Comparison of ENCODE assay signal across 1 cellular context in genomic region chr11:124746621-124747243, GRCh38.
TF ChIP-seq lines count a peak whose summit lies in the region.

No MANE protein-coding gene starts in this region.

TF ChIP-seq in HepG2, 621 proteins besides CTCF, POLR2A, EP300 and RAD21 (continued from another document):
- TF ChIP-seq RCOR2 (CRISPR knock-in tag; IDR thresholded peaks at IDR 0.05), result no peak
- TF ChIP-seq HOXD1 (CRISPR knock-in tag; IDR thresholded peaks at IDR 0.05), result no peak
- TF ChIP-seq ZBTB4 (CRISPR knock-in tag; IDR thresholded peaks at IDR 0.05; ENCODE audit: borderline replicate concordance), result no peak
- peak; percentile 26; the same call in 1 of the 2 replicates for TF ChIP-seq ZNF891 (CRISPR knock-in tag; IDR thresholded peaks at IDR 0.05)
- TF ChIP-seq STAG1 (CRISPR knock-in tag; IDR thresholded peaks at IDR 0.05), result peak; percentile 36
- no peak for TF ChIP-seq ZBTB37 (CRISPR knock-in tag; IDR thresholded peaks at IDR 0.05)
- TF ChIP-seq ZFP82 (CRISPR knock-in tag; IDR thresholded peaks at IDR 0.05; ENCODE audit: borderline replicate concordance), result no peak
- TF ChIP-seq SP4 (CRISPR knock-in tag; IDR thresholded peaks at IDR 0.05), result peak; percentile 67
- 0 out of 2 replicates have a peak, but pooled peaks have one; percentile 42 for TF ChIP-seq ZMAT3 (CRISPR knock-in tag; conservative IDR thresholded peaks at IDR 0.05)
- TF ChIP-seq ERF (CRISPR knock-in tag; IDR thresholded peaks at IDR 0.05), result no peak
- TF ChIP-seq RFX5 (IDR thresholded peaks at IDR 0.05; ENCODE audit: low read depth, low read length), result no peak
- no peak for TF ChIP-seq ARID3A (IDR thresholded peaks at IDR 0.05; ENCODE audit: low read depth, low read length)
- no peak for TF ChIP-seq EHMT2 (IDR thresholded peaks at IDR 0.05; ENCODE audit: borderline replicate concordance, low read depth, low read length)
- peak; percentile 52; the same call in 1 of the 2 replicates for TF ChIP-seq POLR2AphosphoS5 (IDR thresholded peaks at IDR 0.05; ENCODE audit: low read depth, low read length)
- TF ChIP-seq SP1 (IDR thresholded peaks at IDR 0.05), result no peak
- peak; percentile 24; the same call in 1 of the 2 replicates for TF ChIP-seq SP1 (CRISPR knock-in tag; IDR thresholded peaks at IDR 0.05)
- no peak for TF ChIP-seq ZNF496 (CRISPR knock-in tag; IDR thresholded peaks at IDR 0.05; ENCODE audit: insufficient replicate concordance)
- TF ChIP-seq HOXA9 (CRISPR knock-in tag; IDR thresholded peaks at IDR 0.05; ENCODE audit: borderline replicate concordance), result no peak
- peak; percentile 52 for TF ChIP-seq SP5 (CRISPR knock-in tag; IDR thresholded peaks at IDR 0.05; ENCODE audit: borderline replicate concordance, low read depth)
- TF ChIP-seq ZNF362 (CRISPR knock-in tag; IDR thresholded peaks at IDR 0.05; ENCODE audit: borderline replicate concordance), result peak; percentile 77; the same call in 1 of the 2 replicates
- TF ChIP-seq CEBPB (IDR thresholded peaks at IDR 0.05; ENCODE audit: borderline replicate concordance, low read depth, low read length), result no peak
- TF ChIP-seq TSC22D2 (CRISPR knock-in tag; IDR thresholded peaks at IDR 0.05; ENCODE audit: borderline replicate concordance), result no peak
- TF ChIP-seq NCOA5 (CRISPR knock-in tag; IDR thresholded peaks at IDR 0.05), result no peak
- 0 out of 2 replicates have a peak, but pooled peaks have one; percentile 38 for TF ChIP-seq ZNF761 (CRISPR knock-in tag; conservative IDR thresholded peaks at IDR 0.05)
- TF ChIP-seq HDAC6 (IDR thresholded peaks at IDR 0.05; ENCODE audit: low read depth, low read length), result no peak
- peak; percentile 47; the same call in 1 of the 2 replicates for TF ChIP-seq ZNF547 (CRISPR knock-in tag; IDR thresholded peaks at IDR 0.05)
- TF ChIP-seq MAX (IDR thresholded peaks at IDR 0.05), result peak; percentile 73
- TF ChIP-seq TBP (CRISPR knock-in tag; IDR thresholded peaks at IDR 0.05), result no peak
- TF ChIP-seq ZNF710 (CRISPR knock-in tag; IDR thresholded peaks at IDR 0.05; ENCODE audit: borderline replicate concordance), result peak; percentile 38; the same call in 1 of the 2 replicates
- no peak for TF ChIP-seq HNRNPK (IDR thresholded peaks at IDR 0.05; ENCODE audit: low read depth, low read length, poor library complexity, severe bottlenecking)
- TF ChIP-seq SETDB1 (CRISPR knock-in tag; IDR thresholded peaks at IDR 0.05; ENCODE audit: borderline replicate concordance), result no peak
